ENCODE assay signal across 9 cellular contexts in the genomic region with DNA sequence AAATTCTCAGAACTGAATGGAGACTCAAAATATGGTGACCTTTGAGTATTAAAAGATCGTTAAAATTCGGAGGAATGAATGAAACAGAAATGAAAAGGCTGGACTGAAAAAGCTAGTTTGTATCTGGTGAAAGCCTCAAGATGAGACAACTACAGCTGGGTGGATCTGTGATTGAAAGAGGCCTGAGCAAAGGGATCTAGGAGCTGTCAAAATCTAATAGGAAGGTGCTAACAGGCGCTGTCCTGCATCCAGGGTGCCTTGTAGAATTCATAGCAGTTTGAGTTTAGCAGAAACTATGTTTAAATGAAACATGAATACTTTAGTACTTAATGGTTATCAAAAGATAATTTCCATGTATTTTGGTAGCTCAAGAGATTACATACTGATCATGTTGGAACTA. TPM values are rescaled to one million over a fixed set of nuclear protein-coding genes. Genes with fewer than 3 reads are reported as not detected.
DNase-seq lines count a peak whose midpoint lies in the region; ATAC-seq and TF ChIP-seq lines count a peak whose summit lies in the region.
"Had no signal": no experiment of that assay in that cellular context is flagged by ENCODE, and none has a peak within 500 bp of the region (broad histone marks: within the 10 kb centered on the region; RNA-seq: fewer than 3 reads in every experiment).

No MANE protein-coding gene starts in this region.

- H3K27ac Mint-ChIP-seq in activated T-helper 17 cell treated with anti-CD3 and anti-CD28 coated beads, Interleukin-2, amount 50 U/mL, for 72 hours, result peak overlapping the region; percentile 97
- peak overlapping the region; percentile 85 to 98 (median 96) for H3K27ac Mint-ChIP-seq in immature natural killer cell

- POLR2A ChIA-PET in SK-N-SH (lab: Yijun Ruan, JAX), result no interaction called here

- peaks cover 0 to 5% of the 10 kb centered on the region in 2 experiments for H3K36me3 ChIP-seq in SK-N-SH (replicated peaks in 1 of 2; ENCODE audit: control insufficient read depth in 1 of 2, insufficient read depth in 2 of 2, low read length in 1 of 2)

- peaks cover 57% of the 10 kb centered on the region for H3K36me3 Mint-ChIP-seq in activated T-helper 17 cell treated with anti-CD3 and anti-CD28 coated beads, Interleukin-2, amount 50 U/mL, for 72 hours (ENCODE audit: low read depth)
- H3K36me3 Mint-ChIP-seq in immature natural killer cell, result peaks cover 0 to 3% (median 0%) of the 10 kb centered on the region in 3 donors

- peaks cover 87% of the 10 kb centered on the region for H3K79me2 ChIP-seq in SK-N-SH (ENCODE audit: insufficient read depth)

- peak overlapping the region; percentile 91 for H3K4me3 Mint-ChIP-seq in activated T-helper 17 cell treated with anti-CD3 and anti-CD28 coated beads, Interleukin-2, amount 50 U/mL, for 72 hours
- peak overlapping the region; percentile 88 to 93 (median 91) for H3K4me3 Mint-ChIP-seq in immature natural killer cell

- 64% methylated on average over 3 of the region's 3 CpGs for whole genome bisulfite sequencing in SK-N-SH (ENCODE audit: low lambda C conversion rate)

- H3K4me1 Mint-ChIP-seq in activated T-helper 17 cell treated with anti-CD3 and anti-CD28 coated beads, Interleukin-2, amount 50 U/mL, for 72 hours, result peaks cover 36% of the 10 kb centered on the region
- H3K4me1 Mint-ChIP-seq in immature natural killer cell, result peaks cover 63 to 66% of the 10 kb centered on the region in 2 donors

- H3K9ac ChIP-seq in SK-N-SH, result peak overlapping the region; percentile 71

- H2AFZ ChIP-seq in SK-N-SH (ENCODE audit: low read depth), result no peak overlapping the region

- H3K4me2 ChIP-seq in SK-N-SH, result peak overlapping the region; percentile 75

- TF ChIP-seq EP300 in SK-N-SH (IDR thresholded peaks at IDR 0.05; ENCODE audit: borderline replicate concordance in 1 of 2, low read depth in 1 of 2, low read length in 1 of 2), result no peak

- H3K27me3 Mint-ChIP-seq in activated T-helper 17 cell treated with anti-CD3 and anti-CD28 coated beads, Interleukin-2, amount 50 U/mL, for 72 hours, result no peaks in the 10 kb centered on the region
- peaks cover 4 to 24% (median 10%) of the 10 kb centered on the region in 3 donors for H3K27me3 Mint-ChIP-seq in immature natural killer cell (ENCODE audit: low read depth in 3 of 3)

- TF ChIP-seq CTCF in SK-N-SH (IDR thresholded peaks at IDR 0.05), result no peak

- no peak for TF ChIP-seq RAD21 in SK-N-SH (IDR thresholded peaks at IDR 0.05; ENCODE audit: low read length)

- peaks cover 73% of the 10 kb centered on the region for H4K20me1 ChIP-seq in SK-N-SH (ENCODE audit: insufficient read depth)

- H3K9me2 ChIP-seq in SK-N-SH, result no peaks in the 10 kb centered on the region

- H3K27me3 ChIP-seq in SK-N-SH (ENCODE audit: insufficient read depth), result no peaks in the 10 kb centered on the region

- H3K9me3 ChIP-seq in SK-N-SH, result no peaks in the 10 kb centered on the region

- H3K27ac ChIP-seq in SK-N-SH (ENCODE audit: low read depth in 2 of 2, low read length in 1 of 2) (peak overlapping the region; percentile 83 to 87; a peak in 3 of 4 replicates), substantia nigra (ENCODE audit: low read depth, low read length, poor library complexity, severe bottlenecking) (peak overlapping the region; percentile 96)

- peak overlapping the region; percentile 77 to 92 for H3K4me3 ChIP-seq in SK-N-SH (ENCODE audit: low read depth in 2 of 2, low read length in 1 of 2)

- H3K4me1 ChIP-seq in SK-N-SH (ENCODE audit: control insufficient read depth in 1 of 2, insufficient read depth in 2 of 2, low read depth in 1 of 2, low read length in 1 of 2), result peaks cover 12 to 14% of the 10 kb centered on the region in 2 experiments

- CTCF ChIA-PET in SK-N-SH (lab: Yijun Ruan, JAX), result interaction anchor here (0.7 to 4.1 kb wide), 12 partner anchors 12 to 398 kb away, joined by 3 to 14 read pairs (median 4); no protein-coding TSS in a partner anchor

- H3F3A ChIP-seq in SK-N-SH (replicated peaks; ENCODE audit: insufficient read depth), result peaks cover 12% of the 10 kb centered on the region

- H3K9me3 Mint-ChIP-seq in activated T-helper 17 cell treated with anti-CD3 and anti-CD28 coated beads, Interleukin-2, amount 50 U/mL, for 72 hours, result no peaks in the 10 kb centered on the region
- no peaks in the 10 kb centered on the region for H3K9me3 Mint-ChIP-seq in immature natural killer cell

- ATAC-seq in SK-N-SH treated with all-trans-retinoic acid at 6 μM for 48 hours (no peak), HG03457 (IDR thresholded peaks at IDR 0.05; ENCODE audit: unreplicated experiment) (no peak)
- ATAC-seq in activated T-helper 17 cell treated with anti-CD3 and anti-CD28 coated beads, Interleukin-2, amount 50 U/mL, for 72 hours (replicated peaks), result no peak

- DNase-seq in SK-N-SH (no peak), immature natural killer cell (no peak), substantia nigra (lab: John Stamatoyannopoulos, UW) (no peak), activated gamma-delta T cell (lab: John Stamatoyannopoulos, UW) (no peak)
- no peak for DNase-seq in activated CD4-positive, CD25-positive, alpha-beta regulatory T cell (lab: John Stamatoyannopoulos, UW)
- DNase-seq: stimulated activated CD4-positive, alpha-beta T cell treated with anti-CD3 and anti-CD28 coated beads, Interleukin-4, amount 100 ng/mL, for 4 hours had no signal

TF ChIP-seq in SK-N-SH, 30 proteins besides CTCF, POLR2A, EP300 and RAD21:
- TF ChIP-seq ELF1 (IDR thresholded peaks at IDR 0.05) (no peak), YY1 (IDR thresholded peaks at IDR 0.05; ENCODE audit: low read depth) (no peak)

TF ChIP-seq in SK-N-SH treated with all-trans-retinoic acid at 6 μM for 48 hours, 23 proteins besides CTCF, POLR2A, EP300 and RAD21:
- TF ChIP-seq SNAI2 (CRISPR knock-in tag; IDR thresholded peaks at IDR 0.05) (no peak), BACH2 (CRISPR knock-in tag; IDR thresholded peaks at IDR 0.05; ENCODE audit: borderline replicate concordance) (no peak), RARB (CRISPR knock-in tag; IDR thresholded peaks at IDR 0.05) (no peak), GLIS3 (CRISPR knock-in tag; IDR thresholded peaks at IDR 0.05) (no peak), OSR1 (CRISPR knock-in tag; IDR thresholded peaks at IDR 0.05) (no peak), TOX (CRISPR knock-in tag; IDR thresholded peaks at IDR 0.05; ENCODE audit: borderline replicate concordance) (no peak), ESRRG (CRISPR knock-in tag; IDR thresholded peaks at IDR 0.05) (no peak)
- TF ChIP-seq, protein P1, sequence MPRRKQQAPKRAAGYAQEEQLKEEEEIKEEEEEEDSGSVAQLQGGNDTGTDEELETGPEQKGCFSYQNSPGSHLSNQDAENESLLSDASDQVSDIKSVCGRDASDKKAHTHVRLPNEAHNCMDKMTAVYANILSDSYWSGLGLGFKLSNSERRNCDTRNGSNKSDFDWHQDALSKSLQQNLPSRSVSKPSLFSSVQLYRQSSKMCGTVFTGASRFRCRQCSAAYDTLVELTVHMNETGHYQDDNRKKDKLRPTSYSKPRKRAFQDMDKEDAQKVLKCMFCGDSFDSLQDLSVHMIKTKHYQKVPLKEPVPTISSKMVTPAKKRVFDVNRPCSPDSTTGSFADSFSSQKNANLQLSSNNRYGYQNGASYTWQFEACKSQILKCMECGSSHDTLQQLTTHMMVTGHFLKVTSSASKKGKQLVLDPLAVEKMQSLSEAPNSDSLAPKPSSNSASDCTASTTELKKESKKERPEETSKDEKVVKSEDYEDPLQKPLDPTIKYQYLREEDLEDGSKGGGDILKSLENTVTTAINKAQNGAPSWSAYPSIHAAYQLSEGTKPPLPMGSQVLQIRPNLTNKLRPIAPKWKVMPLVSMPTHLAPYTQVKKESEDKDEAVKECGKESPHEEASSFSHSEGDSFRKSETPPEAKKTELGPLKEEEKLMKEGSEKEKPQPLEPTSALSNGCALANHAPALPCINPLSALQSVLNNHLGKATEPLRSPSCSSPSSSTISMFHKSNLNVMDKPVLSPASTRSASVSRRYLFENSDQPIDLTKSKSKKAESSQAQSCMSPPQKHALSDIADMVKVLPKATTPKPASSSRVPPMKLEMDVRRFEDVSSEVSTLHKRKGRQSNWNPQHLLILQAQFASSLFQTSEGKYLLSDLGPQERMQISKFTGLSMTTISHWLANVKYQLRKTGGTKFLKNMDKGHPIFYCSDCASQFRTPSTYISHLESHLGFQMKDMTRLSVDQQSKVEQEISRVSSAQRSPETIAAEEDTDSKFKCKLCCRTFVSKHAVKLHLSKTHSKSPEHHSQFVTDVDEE (CRISPR knock-in tag; IDR thresholded peaks at IDR 0.05), result no peak
- TF ChIP-seq, protein P2, sequence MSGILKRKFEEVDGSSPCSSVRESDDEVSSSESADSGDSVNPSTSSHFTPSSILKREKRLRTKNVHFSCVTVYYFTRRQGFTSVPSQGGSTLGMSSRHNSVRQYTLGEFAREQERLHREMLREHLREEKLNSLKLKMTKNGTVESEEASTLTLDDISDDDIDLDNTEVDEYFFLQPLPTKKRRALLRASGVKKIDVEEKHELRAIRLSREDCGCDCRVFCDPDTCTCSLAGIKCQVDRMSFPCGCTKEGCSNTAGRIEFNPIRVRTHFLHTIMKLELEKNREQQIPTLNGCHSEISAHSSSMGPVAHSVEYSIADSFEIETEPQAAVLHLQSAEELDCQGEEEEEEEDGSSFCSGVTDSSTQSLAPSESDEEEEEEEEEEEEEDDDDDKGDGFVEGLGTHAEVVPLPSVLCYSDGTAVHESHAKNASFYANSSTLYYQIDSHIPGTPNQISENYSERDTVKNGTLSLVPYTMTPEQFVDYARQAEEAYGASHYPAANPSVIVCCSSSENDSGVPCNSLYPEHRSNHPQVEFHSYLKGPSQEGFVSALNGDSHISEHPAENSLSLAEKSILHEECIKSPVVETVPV (CRISPR knock-in tag; IDR thresholded peaks at IDR 0.05), result no peak
- TF ChIP-seq, protein P3, sequence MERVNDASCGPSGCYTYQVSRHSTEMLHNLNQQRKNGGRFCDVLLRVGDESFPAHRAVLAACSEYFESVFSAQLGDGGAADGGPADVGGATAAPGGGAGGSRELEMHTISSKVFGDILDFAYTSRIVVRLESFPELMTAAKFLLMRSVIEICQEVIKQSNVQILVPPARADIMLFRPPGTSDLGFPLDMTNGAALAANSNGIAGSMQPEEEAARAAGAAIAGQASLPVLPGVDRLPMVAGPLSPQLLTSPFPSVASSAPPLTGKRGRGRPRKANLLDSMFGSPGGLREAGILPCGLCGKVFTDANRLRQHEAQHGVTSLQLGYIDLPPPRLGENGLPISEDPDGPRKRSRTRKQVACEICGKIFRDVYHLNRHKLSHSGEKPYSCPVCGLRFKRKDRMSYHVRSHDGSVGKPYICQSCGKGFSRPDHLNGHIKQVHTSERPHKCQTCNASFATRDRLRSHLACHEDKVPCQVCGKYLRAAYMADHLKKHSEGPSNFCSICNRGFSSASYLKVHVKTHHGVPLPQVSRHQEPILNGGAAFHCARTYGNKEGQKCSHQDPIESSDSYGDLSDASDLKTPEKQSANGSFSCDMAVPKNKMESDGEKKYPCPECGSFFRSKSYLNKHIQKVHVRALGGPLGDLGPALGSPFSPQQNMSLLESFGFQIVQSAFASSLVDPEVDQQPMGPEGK (CRISPR knock-in tag; IDR thresholded peaks at IDR 0.05; ENCODE audit: borderline replicate concordance), result no peak

RNA-seq across cellular contexts. Expression of a gene that starts 2.3 kb away (rescaled TPM):
- polyA plus RNA-seq in SK-N-SH (2012; rRNA removed), result 18.1 and 18.6 TPM in 2 replicates
- polyA plus RNA-seq in SK-N-SH (2012; cell fraction: cytosol; rRNA removed), result 23.4 and 25.2 TPM in 2 replicates
- polyA plus RNA-seq in SK-N-SH (2012; cell fraction: nucleus; rRNA removed), result 32.0 and 38.8 TPM in 2 replicates
- 10 to 100 TPM; 63.8 to 77.0 TPM for total RNA-seq in activated T-helper 17 cell treated with anti-CD3 and anti-CD28 coated beads, Interleukin-2, amount 50 U/mL, for 72 hours
- 10 to 100 TPM; 12.9 to 23.6 (median 15.9) TPM for polyA plus RNA-seq in immature natural killer cell
